In genomic region chr1:230067441-230067870, GRCh38 we compare ENCODE assay signal across 8 cellular contexts. TPM values are rescaled to one million over a fixed set of nuclear protein-coding genes. Genes with fewer than 3 reads are reported as not detected.
DNase-seq lines count a peak whose midpoint lies in the region; ATAC-seq, FAIRE-seq and TF ChIP-seq lines count a peak whose summit lies in the region.

No MANE protein-coding gene starts in this region.

- FAIRE-seq in endothelial cell of umbilical vein (lab: Jason Lieb, UNC): no peak

- POLR2A ChIA-PET in endothelial cell of umbilical vein (lab: Charles Lee): no interaction called here

- H3K79me2 ChIP-seq in endothelial cell of umbilical vein (ENCODE audit: control insufficient read depth, insufficient read depth, low read length): peaks cover 47% of the 10 kb centered on the region

- ATAC-seq in GM18498 (IDR thresholded peaks at IDR 0.05; ENCODE audit: unreplicated experiment): peak; percentile 27
- ATAC-seq in HG03066 (IDR thresholded peaks at IDR 0.05; ENCODE audit: low read depth, unreplicated experiment): peak; percentile 10
- peak in 1 of 2 donors; percentile 57 for ATAC-seq in upper lobe of left lung (ENCODE audit: low FRiP score in 2 of 2)

- no peak for TF ChIP-seq EP300 in upper lobe of left lung (IDR thresholded peaks at IDR 0.05)

- H3K27ac ChIP-seq in endothelial cell of umbilical vein (ENCODE audit: insufficient read depth, low read depth, low read length): peak overlapping the region; percentile 47
- peak overlapping the region; percentile 80 to 97 (median 88) for H3K27ac ChIP-seq in upper lobe of left lung

- H2AFZ ChIP-seq in endothelial cell of umbilical vein (ENCODE audit: low read depth, low read length): peak overlapping the region; percentile 89

- WGBS in upper lobe of left lung, 2 donors: 0% methylated on average over 16 to 19 of the region's 41 CpGs

- dilution Hi-C loops in endothelial cell of umbilical vein (cut with MboI; ENCODE audit: extremely low pct_ligation_motif_present, low sequenced_read_pairs): no loop called here

- DNase-seq in AG08395 (ENCODE audit: low spot score) (peak; percentile 27), SW480 (ENCODE audit: low spot score) (peak; percentile 59), endothelial cell of umbilical vein (ENCODE audit: low read depth, low spot score) (peak; percentile 37), mucosa of gallbladder (ENCODE audit: low spot score) (peak; percentile 23), upper lobe of left lung (peak in 1 of 2 donors; percentile 40)
- DNase-seq in NK-92 treated with Interleukin-12 subunit alpha and Interleukin-12 subunit beta, amount 100 ng/mL, for 24 hours (lab: John Stamatoyannopoulos, UW): no peak

- no peak for TF ChIP-seq CTCF in endothelial cell of umbilical vein (IDR thresholded peaks at IDR 0.05; ENCODE audit: extremely low read depth in 1 of 2, insufficient read depth in 1 of 2, low read depth in 1 of 2, low read length in 2 of 2)
- TF ChIP-seq CTCF in upper lobe of left lung (IDR thresholded peaks at IDR 0.05): no peak

- H3K4me1 ChIP-seq in endothelial cell of umbilical vein (ENCODE audit: control insufficient read depth, extremely low read depth, insufficient read depth, low read length) (peaks cover 11% of the 10 kb centered on the region), upper lobe of left lung (peaks cover 6 to 33% (median 23%) of the 10 kb centered on the region in 4 donors)

- H4K20me1 ChIP-seq in endothelial cell of umbilical vein (replicated peaks; ENCODE audit: control insufficient read depth, extremely low read depth, insufficient read depth, low read length): peaks cover 8% of the 10 kb centered on the region

- H3K4me3 ChIP-seq in endothelial cell of umbilical vein (replicated peaks in 1 of 3; ENCODE audit: insufficient read depth in 1 of 3, low read depth in 1 of 3, low read length in 3 of 3): peak overlapping the region; percentile 42 to 71 (median 54)
- peak overlapping the region; percentile 51 to 94 (median 81) for H3K4me3 ChIP-seq in upper lobe of left lung

- H3K36me3 ChIP-seq in endothelial cell of umbilical vein (ENCODE audit: control insufficient read depth in 2 of 2, extremely low read depth in 1 of 2, insufficient read depth in 2 of 2, low read length in 2 of 2): no peaks in the 10 kb centered on the region
- no peaks in the 10 kb centered on the region for H3K36me3 ChIP-seq in upper lobe of left lung

- BruUV-seq in endothelial cell of umbilical vein (replicated peaks; lab: Mats Ljungman, UMichigan): no TSS peak

- no peak for TF ChIP-seq POLR2A in endothelial cell of umbilical vein (IDR thresholded peaks at IDR 0.05; ENCODE audit: low read depth, low read length)
- TF ChIP-seq POLR2A in upper lobe of left lung (IDR thresholded peaks at IDR 0.05): no peak

- CTCF ChIA-PET in endothelial cell of umbilical vein (lab: Charles Lee): interaction anchor here (1.2 to 1.9 kb wide), 4 partner anchors 9 to 157 kb away, joined by 3 to 10 read pairs (median 4); no protein-coding TSS in a partner anchor

- H3K9ac ChIP-seq in endothelial cell of umbilical vein (replicated peaks; ENCODE audit: extremely low read depth, insufficient read depth, low read length): peak overlapping the region; percentile 39

- H3K9me3 ChIP-seq in endothelial cell of umbilical vein (replicated peaks; ENCODE audit: control insufficient read depth, insufficient read depth, low read length) (no peaks in the 10 kb centered on the region), upper lobe of left lung (no peaks in the 10 kb centered on the region)

- no peaks in the 10 kb centered on the region for H3K9me1 ChIP-seq in endothelial cell of umbilical vein (replicated peaks; ENCODE audit: control insufficient read depth, extremely low read depth, insufficient read depth, low read length)

- H3K27me3 ChIP-seq in endothelial cell of umbilical vein (ENCODE audit: control insufficient read depth in 2 of 2, insufficient read depth in 2 of 2, low read length in 2 of 2) (no peaks in the 10 kb centered on the region), upper lobe of left lung (no peaks in the 10 kb centered on the region)

- peak overlapping the region; percentile 89 for H3K4me2 ChIP-seq in endothelial cell of umbilical vein (ENCODE audit: insufficient read depth, low read length)

- intact Hi-C loops in endothelial cell of umbilical vein (cut with micrococcal nuclease): loop anchor here (1.0 to 2.0 kb wide), 6 partner anchors 37 to 509 kb away; partner anchors contain the start of gene ABCB10

TF ChIP-seq in endothelial cell of umbilical vein, 7 proteins besides CTCF, POLR2A, EP300 and RAD21:
- TF ChIP-seq EZH2 (IDR thresholded peaks at IDR 0.05; ENCODE audit: borderline replicate concordance, low read depth, low read length, severe bottlenecking) (no peak), POLR2AphosphoS5 (IDR thresholded peaks at IDR 0.05; ENCODE audit: insufficient read depth, low read depth, low read length) (no peak), MYC (IDR thresholded peaks at IDR 0.05; ENCODE audit: low read depth, low read length) (no peak), GATA2 (IDR thresholded peaks at IDR 0.05; ENCODE audit: insufficient read depth, insufficient read length, low read depth, low read length) (no peak), JUN (IDR thresholded peaks at IDR 0.05; ENCODE audit: borderline replicate concordance, insufficient read depth, insufficient read length, low read depth) (no peak), FOS (IDR thresholded peaks at IDR 0.05; ENCODE audit: borderline replicate concordance, insufficient read depth, low read length) (no peak), MAX (IDR thresholded peaks at IDR 0.05; ENCODE audit: insufficient read depth, insufficient read length) (no peak)

RNA-seq across cellular contexts. Expression of gene GALNT2, which starts 0.4 kb away (rescaled TPM):
- total RNA-seq in endothelial cell of umbilical vein (71.7 and 77.5 TPM in 2 replicates), mucosa of gallbladder (72.2 TPM), upper lobe of left lung (10 to 100 TPM; 51.3 to 62.3 (median 56.2) TPM)
- polyA plus RNA-seq in endothelial cell of umbilical vein: 51.8 and 56.3 TPM in 2 replicates
- polyA plus RNA-seq in endothelial cell of umbilical vein (2011; cell fraction: cytosol; rRNA removed): 56.8 and 62.3 TPM in 2 replicates
- polyA plus RNA-seq in endothelial cell of umbilical vein (2011; cell fraction: nucleus; rRNA removed): 52.3 and 56.6 TPM in 2 replicates
- 90.9 and 108 TPM in 2 replicates for polyA plus RNA-seq in endothelial cell of umbilical vein (2012)
- polyA minus RNA-seq in endothelial cell of umbilical vein: 62.0 and 63.0 TPM in 2 replicates
- polyA minus RNA-seq in endothelial cell of umbilical vein (2011; cell fraction: cytosol; rRNA and poly(A)+ RNA removed): 93.1 TPM
- polyA minus RNA-seq in endothelial cell of umbilical vein (2011; cell fraction: nucleus; rRNA and poly(A)+ RNA removed): 36.9 and 38.8 TPM in 2 replicates
